ENCODE assay signal across 2 cellular contexts in genomic region chr20:53768329-53768728, GRCh38.
TF ChIP-seq lines count a peak whose summit lies in the region.

No MANE protein-coding gene starts in this region.

TF ChIP-seq in GM23338, 12 proteins besides CTCF, POLR2A, EP300 and RAD21:
- TF ChIP-seq NANOG (IDR thresholded peaks at IDR 0.05; ENCODE audit: borderline replicate concordance), result peak; percentile 94
- TF ChIP-seq ZNF462 (CRISPR knock-in tag; IDR thresholded peaks at IDR 0.05), result peak; percentile 58
- TF ChIP-seq REST (IDR thresholded peaks at IDR 0.05; ENCODE audit: unreplicated experiment), result no peak
- TF ChIP-seq EZH2phosphoT487 (IDR thresholded peaks at IDR 0.05; ENCODE audit: unreplicated experiment), result no peak
- TF ChIP-seq CREB1 (CRISPR knock-in tag; IDR thresholded peaks at IDR 0.05; ENCODE audit: low read depth), result peak; percentile 37; the same call in 1 of the 2 replicates
- no peak for TF ChIP-seq JUNB (IDR thresholded peaks at IDR 0.05; ENCODE audit: unreplicated experiment)
- TF ChIP-seq EZH2 (IDR thresholded peaks at IDR 0.05; ENCODE audit: low read depth, unreplicated experiment), result no peak

TF ChIP-seq in H1, 55 proteins besides CTCF, POLR2A, EP300 and RAD21:
- peak; percentile 98 for TF ChIP-seq NANOG (IDR thresholded peaks at IDR 0.05; ENCODE audit: insufficient read depth, low read depth, low read length, poor library complexity, severe bottlenecking)
- no peak for TF ChIP-seq CHD2 (IDR thresholded peaks at IDR 0.05; ENCODE audit: low read length)
- TF ChIP-seq SP1 (IDR thresholded peaks at IDR 0.05; ENCODE audit: low read depth, low read length), result peak; percentile 72
- TF ChIP-seq JUND (IDR thresholded peaks at IDR 0.05; ENCODE audit: low read length), result peak; percentile 40; the same call in 1 of the 2 replicates
- TF ChIP-seq BCL11A (IDR thresholded peaks at IDR 0.05; ENCODE audit: low read depth in 2 of 2, low read length in 2 of 2), result peak; percentile 71 to 73
- TF ChIP-seq PHF8 (conservative IDR thresholded peaks at IDR 0.05; ENCODE audit: low read depth, low read length), result no peak
- no peak for TF ChIP-seq GABPA (IDR thresholded peaks at IDR 0.05; ENCODE audit: borderline replicate concordance, insufficient read depth, low read length)
- TF ChIP-seq TCF12 (IDR thresholded peaks at IDR 0.05; ENCODE audit: low read depth, low read length), result 0 out of 2 replicates have a peak, but pooled peaks have one; percentile 68
- no peak for TF ChIP-seq CHD7 (IDR thresholded peaks at IDR 0.05; ENCODE audit: insufficient replicate concordance, low read length)
- TF ChIP-seq TEAD4 (IDR thresholded peaks at IDR 0.05; ENCODE audit: low read depth, low read length), result peak; percentile 57
- TF ChIP-seq MAFK (IDR thresholded peaks at IDR 0.05; ENCODE audit: low read depth, low read length), result no peak
- peak; percentile 73; the same call in 1 of the 2 replicates for TF ChIP-seq POU5F1 (IDR thresholded peaks at IDR 0.05; ENCODE audit: low read depth, low read length)
